In the genomic region with DNA sequence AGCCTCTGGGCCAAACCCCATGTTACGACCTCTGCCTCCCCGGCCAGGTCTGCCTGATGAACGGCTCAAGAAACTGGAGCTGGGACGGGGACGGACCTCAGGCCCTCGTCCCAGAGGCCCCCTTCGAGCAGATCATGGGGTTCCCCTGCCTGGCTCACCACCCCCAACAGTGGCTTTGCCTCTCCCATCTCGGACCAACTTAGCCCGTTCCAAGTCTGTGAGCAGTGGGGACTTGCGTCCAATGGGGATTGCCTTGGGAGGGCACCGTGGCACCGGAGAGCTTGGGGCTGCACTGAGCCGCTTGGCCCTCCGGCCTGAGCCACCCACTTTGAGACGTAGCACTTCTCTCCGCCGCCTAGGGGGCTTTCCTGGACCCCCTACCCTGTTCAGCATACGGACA, we compare ENCODE assay signal across 12 cellular contexts. TPM values are rescaled to one million over a fixed set of nuclear protein-coding genes. Genes with fewer than 3 reads are reported as not detected.
DNase-seq lines count a peak whose midpoint lies in the region; ATAC-seq, FAIRE-seq and TF ChIP-seq lines count a peak whose summit lies in the region.
"Had no signal": no experiment of that assay in that cellular context is flagged by ENCODE, and none has a peak within 500 bp of the region (broad histone marks: within the 10 kb centered on the region; RNA-seq: fewer than 3 reads in every experiment).

No MANE protein-coding gene starts in this region.

- H3K4me3 ChIP-seq in left ventricle myocardium inferior = peak overlapping the region; percentile 94
- peak overlapping the region; percentile 98 for H3K4me3 ChIP-seq in lower lobe of right lung
- no peak overlapping the region for H3K4me3 ChIP-seq in subcutaneous abdominal adipose tissue (ENCODE audit: low read depth in 1 of 5, low read length in 5 of 5)
- H3K4me3 ChIP-seq in esophagus squamous epithelium = peak overlapping the region in 1 of 4 donors; percentile 80

- H3K27ac ChIP-seq in left ventricle myocardium inferior (replicated peaks) (no peak overlapping the region), lower lobe of right lung (no peak overlapping the region), subcutaneous abdominal adipose tissue (ENCODE audit: low read depth, low read length) (peak overlapping the region; percentile 11), esophagus squamous epithelium (no peak overlapping the region)
- H3K27ac ChIP-seq: epithelial cell of prostate had no signal

- H3K4me1 ChIP-seq in left ventricle myocardium inferior (peaks cover 49% of the 10 kb centered on the region), lower lobe of right lung (peaks cover 44% of the 10 kb centered on the region), subcutaneous abdominal adipose tissue (ENCODE audit: control insufficient read depth in 5 of 5, insufficient read depth in 5 of 5, low read length in 5 of 5) (peaks cover 5 to 48% (median 32%) of the 10 kb centered on the region in 5 donors), esophagus squamous epithelium (peaks cover 20 to 59% (median 33%) of the 10 kb centered on the region in 3 donors)

- H3K9me3 ChIP-seq in left ventricle myocardium inferior (replicated peaks) (no peaks in the 10 kb centered on the region), lower lobe of right lung (no peaks in the 10 kb centered on the region), subcutaneous abdominal adipose tissue (ENCODE audit: control insufficient read depth in 5 of 5, low read length in 5 of 5) (no peaks in the 10 kb centered on the region), esophagus squamous epithelium (no peaks in the 10 kb centered on the region)

- H3K36me3 Mint-ChIP-seq in activated CD4-positive, alpha-beta memory T cell treated with anti-CD3 and anti-CD28 coated beads for 36 hours = peaks cover 34% of the 10 kb centered on the region

- H3K27me3 Mint-ChIP-seq in activated CD4-positive, alpha-beta memory T cell treated with anti-CD3 and anti-CD28 coated beads for 36 hours = no peaks in the 10 kb centered on the region

- no peak for TF ChIP-seq POLR2A in esophagus squamous epithelium (IDR thresholded peaks at IDR 0.05)

- no peak overlapping the region for H3K9ac ChIP-seq in subcutaneous abdominal adipose tissue (ENCODE audit: low read length in 5 of 5)

- H3K36me3 ChIP-seq in left ventricle myocardium inferior = peaks cover 46% of the 10 kb centered on the region
- peaks cover 58% of the 10 kb centered on the region for H3K36me3 ChIP-seq in lower lobe of right lung
- H3K36me3 ChIP-seq in subcutaneous abdominal adipose tissue (ENCODE audit: control insufficient read depth in 5 of 5, insufficient read depth in 5 of 5, low read length in 5 of 5) = peaks cover 6 to 59% (median 44%) of the 10 kb centered on the region in 5 donors
- H3K36me3 ChIP-seq in esophagus squamous epithelium = peaks cover 0 to 67% (median 8%) of the 10 kb centered on the region in 3 donors

- POLR2A ChIA-PET in activated CD4-positive, alpha-beta memory T cell treated with anti-CD3 and anti-CD28 coated beads for 36 hours (lab: Charles Lee) = interaction anchor here (1.6 kb wide), 1 partner anchor 16 kb away, joined by 5 read pairs; no protein-coding TSS in a partner anchor

- peak overlapping the region; percentile 78 for H3K4me3 Mint-ChIP-seq in activated CD4-positive, alpha-beta memory T cell treated with anti-CD3 and anti-CD28 coated beads for 36 hours

- no peak for TF ChIP-seq CTCF in left ventricle myocardium inferior (IDR thresholded peaks at IDR 0.05; ENCODE audit: borderline replicate concordance)
- TF ChIP-seq CTCF in lower lobe of right lung (IDR thresholded peaks at IDR 0.05) = no peak
- no peak for TF ChIP-seq CTCF in esophagus squamous epithelium (IDR thresholded peaks at IDR 0.05)

- DNase-seq in left ventricle myocardium inferior = no peak
- DNase-seq in Right ventricle myocardium inferior (ENCODE audit: missing footprints) = no peak
- DNase-seq in activated CD4-positive, alpha-beta memory T cell treated with anti-CD3 and anti-CD28 coated beads for 36 hours = no peak
- DNase-seq in lower lobe of right lung = no peak
- DNase-seq in GM19239 (ENCODE audit: insufficient read length, low spot score) = no peak
- no peak for DNase-seq in esophagus squamous epithelium (lab: John Stamatoyannopoulos, UW)
- DNase-seq: hypothalamus, NCI-H1930 had no signal

- H3K27ac Mint-ChIP-seq in activated CD4-positive, alpha-beta memory T cell treated with anti-CD3 and anti-CD28 coated beads for 36 hours = no peak overlapping the region

- peaks cover 54% of the 10 kb centered on the region for H3K4me1 Mint-ChIP-seq in activated CD4-positive, alpha-beta memory T cell treated with anti-CD3 and anti-CD28 coated beads for 36 hours (ENCODE audit: low read depth)

- 93 to 97% methylated on average over 14 to 15 of the region's 18 CpGs for WGBS in esophagus squamous epithelium, 2 donors

- no peaks in the 10 kb centered on the region for H3K9me3 Mint-ChIP-seq in activated CD4-positive, alpha-beta memory T cell treated with anti-CD3 and anti-CD28 coated beads for 36 hours

- intact Hi-C loops in left ventricle myocardium inferior (cut with micrococcal nuclease) (no loop called here), Right ventricle myocardium inferior (cut with DNase I) (no loop called here), lower lobe of right lung (cut with DNase I) (no loop called here), esophagus squamous epithelium (cut with DNase I) (no loop called here)
- intact Hi-C loops in activated CD4-positive, alpha-beta memory T cell treated with anti-CD3 and anti-CD28 coated beads for 36 hours (cut with micrococcal nuclease) = no loop called here

- no peaks in the 10 kb centered on the region for H3K27me3 ChIP-seq in left ventricle myocardium inferior (ENCODE audit: low read depth)
- no peaks in the 10 kb centered on the region for H3K27me3 ChIP-seq in lower lobe of right lung (ENCODE audit: low read depth)
- H3K27me3 ChIP-seq in subcutaneous abdominal adipose tissue (ENCODE audit: control insufficient read depth in 5 of 5, insufficient read depth in 4 of 5, low read length in 5 of 5) = no peaks in the 10 kb centered on the region
- no peaks in the 10 kb centered on the region for H3K27me3 ChIP-seq in esophagus squamous epithelium

- no peak for FAIRE-seq in GM19239 (lab: Jason Lieb, UNC)
- FAIRE-seq: HTR-8/SVneo had no signal

- ATAC-seq in Right ventricle myocardium inferior (no peak), lower lobe of right lung (no peak), GM19452 (IDR thresholded peaks at IDR 0.05; ENCODE audit: unreplicated experiment) (no peak)

- CTCF ChIA-PET in activated CD4-positive, alpha-beta memory T cell treated with anti-CD3 and anti-CD28 coated beads for 36 hours (lab: Charles Lee) = no interaction called here

RNA-seq across cellular contexts. Expression of a gene that starts 1.5 kb away (rescaled TPM):
- total RNA-seq in left ventricle myocardium inferior (20.0 TPM), Right ventricle myocardium inferior (19.5 TPM), lower lobe of right lung (32.2 TPM), esophagus squamous epithelium (10 to 100 TPM; 12.1 to 20.4 (median 17.0) TPM)
- 10 to 100 TPM; 25.4 to 28.6 TPM for total RNA-seq in activated CD4-positive, alpha-beta memory T cell treated with anti-CD3 and anti-CD28 coated beads for 36 hours

RNA-seq across cellular contexts. Expression of a gene that starts 5.5 kb away (rescaled TPM):
- total RNA-seq in left ventricle myocardium inferior (15.2 TPM), Right ventricle myocardium inferior (13.5 TPM), lower lobe of right lung (24.1 TPM), esophagus squamous epithelium (10 to 100 TPM in 2 of 4 donors, 1 to 10 TPM in 2; 5.8 to 28.8 (median 11.7) TPM)
- 10 to 100 TPM; 27.0 to 30.7 TPM for total RNA-seq in activated CD4-positive, alpha-beta memory T cell treated with anti-CD3 and anti-CD28 coated beads for 36 hours

RNA-seq across cellular contexts. Expression of a gene that starts 7.0 kb away (rescaled TPM):
- total RNA-seq in left ventricle myocardium inferior = 76.4 TPM
- 82.8 TPM for total RNA-seq in Right ventricle myocardium inferior
- 10 to 100 TPM; 87.7 to 91.0 TPM for total RNA-seq in activated CD4-positive, alpha-beta memory T cell treated with anti-CD3 and anti-CD28 coated beads for 36 hours
- 92.2 TPM for total RNA-seq in lower lobe of right lung
- 10 to 100 TPM; 68.3 to 79.9 (median 76.7) TPM for total RNA-seq in esophagus squamous epithelium

RNA-seq across cellular contexts. Expression of a gene that starts 16.5 kb away (rescaled TPM):
- total RNA-seq in left ventricle myocardium inferior (23.2 TPM), Right ventricle myocardium inferior (20.9 TPM), lower lobe of right lung (29.6 TPM), esophagus squamous epithelium (10 to 100 TPM; 16.1 to 29.9 (median 18.1) TPM)
- 10 to 100 TPM; 46.3 to 50.9 TPM for total RNA-seq in activated CD4-positive, alpha-beta memory T cell treated with anti-CD3 and anti-CD28 coated beads for 36 hours

RNA-seq across cellular contexts. Expression of a gene that starts 28.3 kb away (rescaled TPM):
- total RNA-seq in left ventricle myocardium inferior (25.2 TPM), Right ventricle myocardium inferior (29.2 TPM), lower lobe of right lung (38.3 TPM), esophagus squamous epithelium (10 to 100 TPM; 16.6 to 32.8 (median 27.2) TPM)
- 10 to 100 TPM; 35.0 to 40.2 TPM for total RNA-seq in activated CD4-positive, alpha-beta memory T cell treated with anti-CD3 and anti-CD28 coated beads for 36 hours

Comparison
In these comparisons a context has a peak if more than half of its experiments do, and no peak if none do; other contexts are left out.
1. H3K4me3 ChIP-seq: peak in left ventricle myocardium inferior (single experiment) and lower lobe of right lung (single experiment); none in subcutaneous abdominal adipose tissue (0 of 5).